ENCODE assay signal across 10 cellular contexts in genomic region chr7:130628901-130629300, GRCh38. TPM values are rescaled to one million over a fixed set of nuclear protein-coding genes. Genes with fewer than 3 reads are reported as not detected.
"Had no signal": no experiment of that assay in that cellular context is flagged by ENCODE, and none has a peak within 500 bp of the region (broad histone marks: within the 10 kb centered on the region; RNA-seq: fewer than 3 reads in every experiment).

No MANE protein-coding gene starts in this region.

- DNase-seq: IMR-90, Karpas-422, KBM-7, KG1 had no signal

- H3K4me2 ChIP-seq: KMS-11 had no signal

- H3K27ac ChIP-seq: HL-60, KMS-11 had no signal

- H3K9ac ChIP-seq: KMS-11 had no signal

- H3K27ac Mint-ChIP-seq: IgD-negative memory B cell had no signal

- H3K4me3 Mint-ChIP-seq: IgD-negative memory B cell had no signal

- H3K27me3 Mint-ChIP-seq: IgD-negative memory B cell had no signal

- FAIRE-seq: HTR-8/SVneo had no signal

RNA-seq across cellular contexts. Expression of gene TSGA13, which starts 57.4 kb away (rescaled TPM):
- total RNA-seq: HT-29, HT1080, IMR-90 had no signal
- polyA plus RNA-seq: IgD-negative memory B cell, IMR-90 had no signal
